ENCODE assay signal across 16 cellular contexts in the genomic region with DNA sequence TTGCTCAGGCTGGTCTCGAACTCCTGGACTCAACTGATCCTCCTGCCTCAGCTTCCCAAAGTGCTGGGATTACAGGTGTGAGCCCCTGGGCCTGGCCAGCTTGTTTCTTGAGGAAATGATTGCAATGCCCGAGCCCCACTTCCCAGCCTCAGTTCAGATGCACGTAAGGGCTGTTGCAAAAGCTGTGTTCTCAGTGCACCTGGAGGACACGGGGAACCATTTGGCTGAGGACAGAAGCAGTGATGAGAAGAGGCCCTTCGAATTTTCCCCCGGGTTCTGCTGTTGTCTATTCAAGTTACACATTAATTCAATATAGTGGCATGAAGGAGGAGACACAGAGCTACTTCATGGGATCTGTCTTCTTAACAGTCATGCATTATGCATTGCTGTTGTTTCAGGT.
A peak's percentile ranks its signal among the peaks of the same experiment; 100 is the strongest.
DNase-seq lines count a peak whose midpoint lies in the region; ATAC-seq and TF ChIP-seq lines count a peak whose summit lies in the region.
"Had no signal": no experiment of that assay in that cellular context is flagged by ENCODE, and none has a peak within 500 bp of the region (broad histone marks: within the 10 kb centered on the region; RNA-seq: fewer than 3 reads in every experiment).

No MANE protein-coding gene starts in this region.

- H3K36me3 Mint-ChIP-seq in activated CD8-positive, alpha-beta memory T cell treated with anti-CD3 and anti-CD28 coated beads, Interleukin-2, amount 10 ng/mL, durations not matched to agents 7 days and 5 days = no peaks in the 10 kb centered on the region
- H3K36me3 Mint-ChIP-seq in T-helper 17 cell (ENCODE audit: low read depth) = no peaks in the 10 kb centered on the region
- H3K36me3 Mint-ChIP-seq in activated naive CD8-positive, alpha-beta T cell treated with anti-CD3 and anti-CD28 coated beads, Interleukin-2, amount 50 U/mL, for 24 hours (ENCODE audit: low read depth) = no peaks in the 10 kb centered on the region
- H3K36me3 Mint-ChIP-seq: neural progenitor cell had no signal

- peaks cover 3% of the 10 kb centered on the region for H3K4me1 ChIP-seq in smooth muscle cell (ENCODE audit: low read depth)
- H3K4me1 ChIP-seq in tibial nerve = peaks cover 0 to 8% (median 0%) of the 10 kb centered on the region in 4 donors
- H3K4me1 ChIP-seq: neural progenitor cell had no signal

- H3K4me3 ChIP-seq in smooth muscle cell (no peak overlapping the region), tibial nerve (no peak overlapping the region)
- H3K4me3 ChIP-seq: GM23248, neural progenitor cell, upper lobe of left lung had no signal

- H3K36me3 ChIP-seq in smooth muscle cell (ENCODE audit: low read depth) (no peaks in the 10 kb centered on the region), tibial nerve (no peaks in the 10 kb centered on the region)
- H3K36me3 ChIP-seq: brain microvascular endothelial cell, neural progenitor cell, upper lobe of left lung had no signal

- peak overlapping the region; percentile 37 for H3K27ac Mint-ChIP-seq in activated CD8-positive, alpha-beta memory T cell treated with anti-CD3 and anti-CD28 coated beads, Interleukin-2, amount 10 ng/mL, durations not matched to agents 7 days and 5 days
- H3K27ac Mint-ChIP-seq in T-helper 17 cell = peak overlapping the region; percentile 83
- no peak overlapping the region for H3K27ac Mint-ChIP-seq in activated naive CD8-positive, alpha-beta T cell treated with anti-CD3 and anti-CD28 coated beads, Interleukin-2, amount 50 U/mL, for 24 hours
- H3K27ac Mint-ChIP-seq: activated CD4-positive, alpha-beta memory T cell treated with anti-CD3 and anti-CD28 coated beads, Interleukin-2, amount 10 ng/mL, durations not matched to agents 7 days and 5 days; neural progenitor cell; progenitor cell of endocrine pancreas had no signal

- no peak overlapping the region for H3K9ac ChIP-seq in smooth muscle cell (ENCODE audit: low read depth)
- H3K9ac ChIP-seq: GM23248, neural progenitor cell had no signal

- TF ChIP-seq POLR2A in tibial nerve (IDR thresholded peaks at IDR 0.05) = no peak

- H3K9me3 ChIP-seq in T-helper 17 cell (ENCODE audit: control insufficient read depth, low read length, poor library complexity, severe bottlenecking) (no peaks in the 10 kb centered on the region), smooth muscle cell (replicated peaks; ENCODE audit: low read depth) (no peaks in the 10 kb centered on the region), tibial nerve (no peaks in the 10 kb centered on the region)
- H3K9me3 ChIP-seq: upper lobe of left lung had no signal

- CTCF ChIA-PET in activated CD8-positive, alpha-beta memory T cell treated with anti-CD3 and anti-CD28 coated beads, Interleukin-2, amount 10 ng/mL, durations not matched to agents 7 days and 5 days (lab: Charles Lee) = interaction anchor here (0.9 to 6.2 kb wide), 29 partner anchors 9 to 409 kb away, joined by 3 to 109 read pairs (median 5); a partner anchor contains a TSS

- H2AFZ ChIP-seq in smooth muscle cell (ENCODE audit: low read depth) = peak overlapping the region; percentile 86

- no peaks in the 10 kb centered on the region for H3F3A ChIP-seq in smooth muscle cell (ENCODE audit: low read depth)

- H3K9me3 Mint-ChIP-seq in activated CD8-positive, alpha-beta memory T cell treated with anti-CD3 and anti-CD28 coated beads, Interleukin-2, amount 10 ng/mL, durations not matched to agents 7 days and 5 days (ENCODE audit: low read depth) = no peaks in the 10 kb centered on the region
- H3K9me3 Mint-ChIP-seq in activated naive CD8-positive, alpha-beta T cell treated with anti-CD3 and anti-CD28 coated beads, Interleukin-2, amount 50 U/mL, for 24 hours = no peaks in the 10 kb centered on the region
- H3K9me3 Mint-ChIP-seq: activated CD4-positive, alpha-beta memory T cell treated with anti-CD3 and anti-CD28 coated beads, Interleukin-2, amount 10 ng/mL, durations not matched to agents 7 days and 5 days; neural progenitor cell had no signal

- 73% methylated on average over 5 of the region's 6 CpGs for WGBS in smooth muscle cell (ENCODE audit: low lambda C conversion rate)
- 58 to 68% methylated on average over 4 to 6 of the region's 6 CpGs for WGBS in tibial nerve, 2 donors

- H3K4me3 Mint-ChIP-seq in activated CD8-positive, alpha-beta memory T cell treated with anti-CD3 and anti-CD28 coated beads, Interleukin-2, amount 10 ng/mL, durations not matched to agents 7 days and 5 days = no peak overlapping the region
- H3K4me3 Mint-ChIP-seq in T-helper 17 cell = no peak overlapping the region
- H3K4me3 Mint-ChIP-seq in activated naive CD8-positive, alpha-beta T cell treated with anti-CD3 and anti-CD28 coated beads, Interleukin-2, amount 50 U/mL, for 24 hours = no peak overlapping the region
- H3K4me3 Mint-ChIP-seq: activated CD4-positive, alpha-beta memory T cell treated with anti-CD3 and anti-CD28 coated beads, Interleukin-2, amount 10 ng/mL, durations not matched to agents 7 days and 5 days; neural progenitor cell had no signal

- ATAC-seq in activated CD8-positive, alpha-beta memory T cell treated with anti-CD3 and anti-CD28 coated beads, Interleukin-2, amount 10 ng/mL, durations not matched to agents 7 days and 5 days = no peak
- ATAC-seq in HG02852 (IDR thresholded peaks at IDR 0.05; ENCODE audit: unreplicated experiment) = peak; percentile 5
- ATAC-seq in T-helper 17 cell = no peak
- no peak for ATAC-seq in activated naive CD8-positive, alpha-beta T cell treated with anti-CD3 and anti-CD28 coated beads, Interleukin-2, amount 50 U/mL, for 24 hours

- DNase-seq in activated CD8-positive, alpha-beta memory T cell treated with anti-CD3 and anti-CD28 coated beads, Interleukin-2, amount 10 ng/mL, durations not matched to agents 7 days and 5 days = no peak
- DNase-seq in activated CD8-positive, alpha-beta memory T cell treated with anti-CD3 and anti-CD28 coated beads, Interleukin-2, amount 50 U/mL, for 4 hours = no peak
- DNase-seq in T-helper 17 cell = no peak
- DNase-seq in smooth muscle cell (lab: John Stamatoyannopoulos, UW; ENCODE audit: unreplicated experiment) = no peak
- DNase-seq in tibial nerve (ENCODE audit: low spot score in 2 of 2) = no peak
- no peak for DNase-seq in SW480 (ENCODE audit: low spot score)
- no peak for DNase-seq in activated naive CD8-positive, alpha-beta T cell treated with anti-CD3 and anti-CD28 coated beads, Interleukin-2, amount 50 U/mL, for 24 hours
- DNase-seq: NCI-H2029 treated with DMSO at 0.1 percent for 48 hours had no signal

- no peaks in the 10 kb centered on the region for H3K79me2 ChIP-seq in smooth muscle cell (ENCODE audit: low read depth)

- no peak overlapping the region for H3K27ac ChIP-seq in smooth muscle cell (ENCODE audit: low read depth)
- no peak overlapping the region for H3K27ac ChIP-seq in tibial nerve
- H3K27ac ChIP-seq: brain microvascular endothelial cell, epithelial cell of prostate, GM23248, neural progenitor cell, upper lobe of left lung had no signal

- no peaks in the 10 kb centered on the region for H4K20me1 ChIP-seq in smooth muscle cell (ENCODE audit: low read depth)

- TF ChIP-seq CTCF in smooth muscle cell (IDR thresholded peaks at IDR 0.05; ENCODE audit: borderline replicate concordance, insufficient read depth, poor library complexity, severe bottlenecking) (no peak), tibial nerve (IDR thresholded peaks at IDR 0.05) (no peak)

- no peak for TF ChIP-seq EP300 in tibial nerve (IDR thresholded peaks at IDR 0.05)

- no peak overlapping the region for H3K4me2 ChIP-seq in smooth muscle cell
- H3K4me2 ChIP-seq: neural progenitor cell had no signal

- peaks cover 26% of the 10 kb centered on the region for H3K4me1 Mint-ChIP-seq in activated CD8-positive, alpha-beta memory T cell treated with anti-CD3 and anti-CD28 coated beads, Interleukin-2, amount 10 ng/mL, durations not matched to agents 7 days and 5 days
- H3K4me1 Mint-ChIP-seq in T-helper 17 cell = peaks cover 7% of the 10 kb centered on the region
- H3K4me1 Mint-ChIP-seq in activated naive CD8-positive, alpha-beta T cell treated with anti-CD3 and anti-CD28 coated beads, Interleukin-2, amount 50 U/mL, for 24 hours = peaks cover 4% of the 10 kb centered on the region

- H3K27me3 Mint-ChIP-seq in activated CD8-positive, alpha-beta memory T cell treated with anti-CD3 and anti-CD28 coated beads, Interleukin-2, amount 10 ng/mL, durations not matched to agents 7 days and 5 days = no peaks in the 10 kb centered on the region
- H3K27me3 Mint-ChIP-seq in T-helper 17 cell = no peaks in the 10 kb centered on the region
- no peaks in the 10 kb centered on the region for H3K27me3 Mint-ChIP-seq in activated naive CD8-positive, alpha-beta T cell treated with anti-CD3 and anti-CD28 coated beads, Interleukin-2, amount 50 U/mL, for 24 hours
- H3K27me3 Mint-ChIP-seq: activated CD4-positive, alpha-beta memory T cell treated with anti-CD3 and anti-CD28 coated beads, Interleukin-2, amount 10 ng/mL, durations not matched to agents 7 days and 5 days had no signal

- H3K27me3 ChIP-seq in smooth muscle cell (ENCODE audit: low read depth) (no peaks in the 10 kb centered on the region), tibial nerve (no peaks in the 10 kb centered on the region)
- H3K27me3 ChIP-seq: brain microvascular endothelial cell, neural progenitor cell, upper lobe of left lung had no signal
